10 cellular contexts compared by ENCODE assay signal in the genomic region with DNA sequence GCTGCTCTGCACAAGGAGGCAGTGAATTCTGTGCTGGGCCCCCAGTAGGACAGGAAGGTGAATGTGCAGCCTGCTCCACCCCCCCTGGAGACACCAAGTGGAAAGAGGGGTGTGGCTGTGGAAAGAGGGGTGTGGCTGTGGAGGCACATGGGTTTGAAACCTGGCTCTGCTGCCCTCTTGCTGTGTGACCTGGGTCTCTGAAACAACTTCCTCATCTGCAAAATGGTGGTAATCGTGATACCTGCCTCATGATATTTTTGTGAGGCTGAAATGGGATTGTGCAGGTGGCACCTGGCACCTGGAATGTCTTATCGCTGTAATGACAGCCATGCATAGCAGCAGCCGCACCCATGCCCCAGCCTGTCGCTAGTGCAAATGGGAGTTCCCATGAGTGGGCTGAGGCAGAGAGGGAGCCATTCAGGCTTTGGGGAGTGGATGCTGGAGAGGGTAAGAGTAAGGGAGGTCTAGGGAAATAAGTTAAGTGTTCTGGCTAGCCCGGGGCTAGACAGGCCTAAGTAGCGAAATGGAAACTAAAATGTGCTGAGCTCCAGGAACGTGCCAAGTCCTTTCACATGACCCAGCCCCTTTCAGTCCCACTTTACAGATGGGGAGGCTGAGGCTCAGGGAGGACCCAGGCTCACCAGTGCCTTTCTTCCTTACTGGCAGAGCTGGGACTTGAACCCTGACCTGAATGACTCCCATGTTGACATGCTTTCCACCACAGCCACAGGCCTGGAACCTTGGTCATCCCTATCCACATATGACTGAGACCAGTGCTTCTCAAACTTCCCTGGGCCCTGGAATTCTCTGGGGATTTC. TPM values are rescaled to one million over a fixed set of nuclear protein-coding genes. Genes with fewer than 3 reads are reported as not detected.
DNase-seq lines count a peak whose midpoint lies in the region; ATAC-seq, FAIRE-seq and TF ChIP-seq lines count a peak whose summit lies in the region.
"Had no signal": no experiment of that assay in that cellular context is flagged by ENCODE, and none has a peak within 500 bp of the region (broad histone marks: within the 10 kb centered on the region; RNA-seq: fewer than 3 reads in every experiment).

No MANE protein-coding gene starts in this region.

- H4K5ac ChIP-seq in H1 (ENCODE audit: insufficient read length, low read depth, low read length), result no peak overlapping the region

- no peak overlapping the region for H3K18ac ChIP-seq in H1 (ENCODE audit: extremely low read depth, low read length)

- TF ChIP-seq CTCF in liver (IDR thresholded peaks at IDR 0.05; ENCODE audit: low read depth, low read length, missing input control) (peak; percentile 5), HepG2 (CRISPR knock-in tag; IDR thresholded peaks at IDR 0.05) (no peak), H1 (IDR thresholded peaks at IDR 0.05; ENCODE audit: control extremely low read depth in 1 of 3, insufficient read depth in 1 of 3, low read depth in 1 of 3, low read length in 3 of 3) (peak in 1 of 3 experiments; percentile 11; a peak in 1 of 4 replicates), upper lobe of right lung (IDR thresholded peaks at IDR 0.05) (no peak)

- H3K4me2 ChIP-seq in HepG2 (ENCODE audit: low read depth, low read length), result no peak overlapping the region
- no peak overlapping the region for H3K4me2 ChIP-seq in H1 (ENCODE audit: insufficient read depth in 1 of 2, low read depth in 2 of 2, low read length in 2 of 2)

- no peaks in the 10 kb centered on the region for H3K79me2 ChIP-seq in HepG2 (ENCODE audit: insufficient read depth, low read length)
- H3K79me2 ChIP-seq in H1 (ENCODE audit: control insufficient read depth in 1 of 2, insufficient read depth in 2 of 2, low read length in 2 of 2), result no peaks in the 10 kb centered on the region

- TF ChIP-seq POLR2A in HepG2 (IDR thresholded peaks at IDR 0.05; ENCODE audit: insufficient read depth in 1 of 2, low read depth in 2 of 2, low read length in 2 of 2) (no peak), H1 (IDR thresholded peaks at IDR 0.05; ENCODE audit: control extremely low read depth in 1 of 2, low read depth in 2 of 2, low read length in 2 of 2) (no peak)

- no peak overlapping the region for H3K4me3 ChIP-seq in liver (ENCODE audit: low read depth in 1 of 3, low read length in 3 of 3)
- no peak overlapping the region for H3K4me3 ChIP-seq in HepG2 (replicated peaks in 1 of 3; ENCODE audit: insufficient read depth in 1 of 3, low read depth in 2 of 3, low read length in 3 of 3)
- no peak overlapping the region for H3K4me3 ChIP-seq in H1 (ENCODE audit: extremely low read depth in 1 of 4, insufficient read depth in 2 of 4, low read depth in 3 of 4, low read length in 4 of 4)
- no peak overlapping the region for H3K4me3 ChIP-seq in upper lobe of right lung
- H3K4me3 ChIP-seq: adrenal gland had no signal

- peak overlapping the region; percentile 97; the same call in 1 of the 2 replicates for H2BK15ac ChIP-seq in H1 (ENCODE audit: low read length)

- H2BK5ac ChIP-seq in H1 (ENCODE audit: low read depth, low read length), result peak overlapping the region; percentile 54; the same call in 1 of the 2 replicates

- DNase-seq in HepG2 (ENCODE audit: low spot score) (no peak), NOMO-1 treated with DMSO at 0.1 percent for 48 hours (lab: John Stamatoyannopoulos, UW; ENCODE audit: unreplicated experiment) (peak; percentile 22), H1 (ENCODE audit: low read depth in 1 of 2, low spot score in 2 of 2) (no peak), upper lobe of right lung (no peak), hippocampal formation (lab: John Stamatoyannopoulos, UW) (no peak), NCI-H1105 treated with DMSO at 0.1 percent for 48 hours (lab: John Stamatoyannopoulos, UW) (no peak), KG1 (lab: John Stamatoyannopoulos, UW) (no peak)
- DNase-seq: adrenal gland, NCI-H1436 had no signal

- intact Hi-C loops in HepG2 (cut with micrococcal nuclease; ENCODE audit: unreplicated experiment), result no loop called here
- intact Hi-C loops in upper lobe of right lung (cut with DNase I), result no loop called here

- peak in 1 of 2 donors; percentile 34 for TF ChIP-seq RAD21 in liver (IDR thresholded peaks at IDR 0.05)
- TF ChIP-seq RAD21 in HepG2 (CRISPR knock-in tag; IDR thresholded peaks at IDR 0.05), result no peak
- TF ChIP-seq RAD21 in H1 (IDR thresholded peaks at IDR 0.05 in 1 of 2, conservative IDR thresholded peaks at IDR 0.05 in 1 of 2; ENCODE audit: low read depth in 2 of 2, low read length in 2 of 2), result peak in 1 of 2 experiments; percentile 20; a peak in 3 of 4 replicates

- H3K9me3 ChIP-seq in liver (ENCODE audit: control insufficient read depth in 4 of 4, low read length in 3 of 4) (no peaks in the 10 kb centered on the region), HepG2 (ENCODE audit: low read length) (no peaks in the 10 kb centered on the region), H1 (ENCODE audit: insufficient read depth in 2 of 2, low read depth in 1 of 2, low read length in 1 of 2) (peaks cover 0 to 2% of the 10 kb centered on the region in 2 experiments; a peak in 1 of 4 replicates), upper lobe of right lung (no peaks in the 10 kb centered on the region)
- H3K9me3 ChIP-seq: adrenal gland had no signal

- POLR2A ChIA-PET in HepG2 (lab: Yijun Ruan, JAX), result no interaction called here
- POLR2A ChIA-PET in H1 (lab: Charles Lee; ENCODE audit: partially characterized antibody), result interaction anchor here (0.9 to 1.2 kb wide), 2 partner anchors 11 to 23 kb away, joined by 3 read pairs; no protein-coding TSS in a partner anchor

- H3K27ac ChIP-seq in liver (ENCODE audit: low read depth in 1 of 2, low read length in 2 of 2), result no peak overlapping the region
- no peak overlapping the region for H3K27ac ChIP-seq in HepG2 (ENCODE audit: extremely low read length, insufficient read depth, low read length)
- H3K27ac ChIP-seq in H1 (ENCODE audit: low read depth, low read length), result no peak overlapping the region
- no peak overlapping the region for H3K27ac ChIP-seq in upper lobe of right lung
- H3K27ac ChIP-seq: adrenal gland had no signal

- H4K20me1 ChIP-seq in HepG2 (ENCODE audit: insufficient read depth, low read length) (no peaks in the 10 kb centered on the region), H1 (replicated peaks in 1 of 2; ENCODE audit: control insufficient read depth in 1 of 2, insufficient read depth in 2 of 2, low read length in 2 of 2) (no peaks in the 10 kb centered on the region)

- H2BK120ac ChIP-seq in H1 (replicated peaks; ENCODE audit: low read depth, low read length), result no peak overlapping the region

- no peak overlapping the region; the same call in 1 of the 2 replicates for H2AK5ac ChIP-seq in H1 (ENCODE audit: low read depth, low read length)

- no peaks in the 10 kb centered on the region for H3K79me1 ChIP-seq in H1 (ENCODE audit: low read depth, low read length)

- no peak overlapping the region for H3K23ac ChIP-seq in H1 (ENCODE audit: insufficient read length)

- H3K36me3 ChIP-seq in liver (ENCODE audit: control insufficient read depth in 4 of 4, insufficient read depth in 3 of 4, low read depth in 1 of 4, low read length in 3 of 4), result no peaks in the 10 kb centered on the region
- H3K36me3 ChIP-seq in HepG2 (replicated peaks in 1 of 2; ENCODE audit: control insufficient read depth in 1 of 2, insufficient read depth in 2 of 2, low read length in 2 of 2), result no peaks in the 10 kb centered on the region
- H3K36me3 ChIP-seq in H1 (ENCODE audit: control insufficient read depth in 2 of 4, insufficient read depth in 4 of 4, low read length in 3 of 4), result no peaks in the 10 kb centered on the region
- H3K36me3 ChIP-seq in upper lobe of right lung, result no peaks in the 10 kb centered on the region
- H3K36me3 ChIP-seq: adrenal gland had no signal

- no peak overlapping the region for H3K9ac ChIP-seq in liver (ENCODE audit: low read depth in 1 of 2, low read length in 2 of 2)
- no peak overlapping the region for H3K9ac ChIP-seq in HepG2 (ENCODE audit: insufficient read depth, low read depth, low read length)
- H3K9ac ChIP-seq in H1 (replicated peaks in 1 of 4; ENCODE audit: extremely low read depth in 1 of 4, low read depth in 3 of 4, low read length in 3 of 4), result no peak overlapping the region

- no TSS peak for BruUV-seq in HepG2 (replicated peaks; lab: Mats Ljungman, UMichigan)

- TF ChIP-seq EP300 in HepG2 (IDR thresholded peaks at IDR 0.05; ENCODE audit: low read depth in 2 of 2, low read length in 2 of 2), result no peak
- no peak for TF ChIP-seq EP300 in HepG2 (CRISPR knock-in tag; IDR thresholded peaks at IDR 0.05; ENCODE audit: borderline replicate concordance)
- TF ChIP-seq EP300 in H1 (IDR thresholded peaks at IDR 0.05; ENCODE audit: borderline replicate concordance in 1 of 2, low read depth in 2 of 2, low read length in 2 of 2), result no peak

- H3K4me1 ChIP-seq in liver (ENCODE audit: control insufficient read depth in 4 of 4, insufficient read depth in 4 of 4, low read length in 3 of 4) (no peaks in the 10 kb centered on the region), HepG2 (ENCODE audit: insufficient read depth, low read length) (no peaks in the 10 kb centered on the region), H1 (replicated peaks in 1 of 4; ENCODE audit: control insufficient read depth in 3 of 4, insufficient read depth in 4 of 4, low read length in 3 of 4) (peaks cover 7 to 25% (median 9%) of the 10 kb centered on the region in 4 experiments), upper lobe of right lung (peaks cover 3% of the 10 kb centered on the region)
- H3K4me1 ChIP-seq: adrenal gland had no signal

- ATAC-seq in HepG2 (no peak), upper lobe of right lung (peak; percentile 10)

- H4K8ac ChIP-seq in H1 (ENCODE audit: extremely low read depth, insufficient read depth, low read length), result no peak overlapping the region; the same call in 1 of the 2 replicates

- in situ Hi-C loops in HepG2 (cut with HindIII; ENCODE audit: extremely low pct_ligation_motif_present, low pct_unique_long_range_greater_than_20kb), result no loop called here

- H3K14ac ChIP-seq in H1 (ENCODE audit: insufficient read length), result no peak overlapping the region

- H3K23me2 ChIP-seq in H1 (ENCODE audit: low read depth, low read length), result no peaks in the 10 kb centered on the region

- FAIRE-seq in HepG2 (lab: Jason Lieb, UNC), result no peak
- no peak for FAIRE-seq in H1 (lab: Jason Lieb, UNC)

- WGBS in liver, result 88% methylated on average over 7 of the region's 7 CpGs
- 61% methylated on average over 7 of the region's 7 CpGs for WGBS in HepG2 (ENCODE audit: low lambda C conversion rate)
- 93% methylated on average over 7 of the region's 7 CpGs; no CpG with 5 or more reads in 1 of the 2 experiments for WGBS in H1 (ENCODE audit: extremely low coverage in 1 of 2, insufficient coverage in 1 of 2, insufficient read length in 1 of 2, insufficient replicate concordance in 2 of 2, low coverage in 1 of 2, low lambda C conversion rate in 2 of 2, missing lambda C conversion rate in 1 of 2), 2 experiments

- H2BK20ac ChIP-seq in H1 (ENCODE audit: low read length), result 0 out of 2 replicates have a peak overlapping the region, but pooled peaks have one; percentile 80

- CTCF ChIA-PET in HepG2 (lab: Yijun Ruan, JAX; ENCODE audit: low intra/inter-chr PET ratio, low total read pairs) (no interaction called here), H1 (lab: Charles Lee; ENCODE audit: partially characterized antibody) (interaction anchor here (0.7 to 5.5 kb wide), 11 partner anchors 11 to 161 kb away, joined by 3 to 63 read pairs (median 5); no protein-coding TSS in a partner anchor)

- 0 out of 2 replicates have a peak overlapping the region, but pooled peaks have one; percentile 29 for H2BK12ac ChIP-seq in H1 (ENCODE audit: low read depth, low read length)

- no peaks in the 10 kb centered on the region for H3K27me3 ChIP-seq in liver (ENCODE audit: control insufficient read depth in 4 of 4, insufficient read depth in 4 of 4, low read length in 3 of 4)
- H3K27me3 ChIP-seq in HepG2 (ENCODE audit: control insufficient read depth in 1 of 2, insufficient read depth in 2 of 2, low read length in 2 of 2), result peaks cover 4 to 8% of the 10 kb centered on the region in 2 experiments; a peak in 3 of 5 replicates
- H3K27me3 ChIP-seq in H1 (replicated peaks in 1 of 4; ENCODE audit: control insufficient read depth in 3 of 4, extremely low read depth in 1 of 4, insufficient read depth in 3 of 4, low read length in 3 of 4), result no peaks in the 10 kb centered on the region; a peak in 1 of 7 replicates
- H3K27me3 ChIP-seq in upper lobe of right lung, result no peaks in the 10 kb centered on the region
- H3K27me3 ChIP-seq: adrenal gland had no signal

- H2AFZ ChIP-seq in HepG2 (ENCODE audit: low read length) (no peak overlapping the region), H1 (ENCODE audit: low read length) (no peak overlapping the region)

- H3K4ac ChIP-seq in H1 (replicated peaks; ENCODE audit: insufficient read length, low read depth, low read length), result no peak overlapping the region

- H3K56ac ChIP-seq in H1 (replicated peaks; ENCODE audit: insufficient read length, low read depth, low read length), result no peak overlapping the region

- peak overlapping the region; percentile 6 for H4K91ac ChIP-seq in H1 (replicated peaks; ENCODE audit: insufficient read length, low read length)

RNA-seq across cellular contexts. Expression of a gene that starts 35.0 kb away (rescaled TPM):
- total RNA-seq in liver (under 1 TPM in 1 of 2 donors, not detected in 1; under 0.01 TPM), HepG2 (2016; rRNA removed; fragmentation: Illumina TruSeq; extraction: Trizol) (not detected in 2 replicates), upper lobe of right lung (0.52 TPM)
- polyA plus RNA-seq in liver (under 1 TPM in 1 of 2 donors, not detected in 1; 0.07 TPM), HepG2 (2011; rRNA removed) (not detected in 2 replicates), H1 (2011; rRNA removed) (0.71 and 1.4 TPM in 2 replicates)
- total RNA-seq in HepG2 (2016; cell fraction: cytosol; rRNA removed; fragmentation: Illumina TruSeq; extraction: Trizol; ENCODE audit: low read depth), result not detected in 2 replicates
- not detected in 2 replicates for total RNA-seq in HepG2 (2016; cell fraction: insoluble cytoplasmic fraction; rRNA removed; fragmentation: Illumina TruSeq; extraction: Trizol)
- total RNA-seq in HepG2 (2016; cell fraction: membrane; rRNA removed; fragmentation: Illumina TruSeq; extraction: Trizol), result not detected in 2 replicates
- not detected in 2 replicates for total RNA-seq in HepG2 (2016; cell fraction: nucleus; rRNA removed; fragmentation: Illumina TruSeq; extraction: Trizol)
- not detected in 2 replicates for polyA plus RNA-seq in HepG2 (2011; cell fraction: cytosol; rRNA removed)
- not detected in 2 replicates for polyA plus RNA-seq in HepG2 (2011; cell fraction: nucleus; rRNA removed)
- polyA plus RNA-seq in HepG2 (2012), result not detected in 2 replicates
- polyA plus RNA-seq in HepG2 (2016; cell fraction: cytosol; fragmentation: Illumina TruSeq; extraction: Trizol; ENCODE audit: low read depth), result not detected in 2 replicates
- not detected in 2 replicates for polyA plus RNA-seq in HepG2 (2016; cell fraction: insoluble cytoplasmic fraction; fragmentation: Illumina TruSeq; extraction: Trizol; ENCODE audit: low read depth)
- polyA plus RNA-seq in HepG2 (2016; cell fraction: membrane; fragmentation: Illumina TruSeq; extraction: Trizol; ENCODE audit: low read depth), result not detected in 2 replicates
- polyA plus RNA-seq in HepG2 (2016; cell fraction: nucleus; fragmentation: Illumina TruSeq; extraction: Trizol; ENCODE audit: insufficient read depth, low read depth), result not detected in 2 replicates
- polyA minus RNA-seq in HepG2 (2011; rRNA and poly(A)+ RNA removed; ENCODE audit: low replicate concordance), result not detected in 2 replicates
- not detected in 2 replicates for polyA minus RNA-seq in HepG2 (2011; cell fraction: cytosol; rRNA and poly(A)+ RNA removed)
- polyA minus RNA-seq in HepG2 (2011; cell fraction: nucleus; rRNA and poly(A)+ RNA removed), result not detected in 2 replicates
- 0.48 and 0.73 TPM in 2 replicates for total RNA-seq in H1 (2021; fragmentation: NEBNext Ultra II Directional; extraction: Animal tissue kit (Norgen Biotek cat#: 25700))
- 0.93 TPM for polyA plus RNA-seq in H1 (2011; cell fraction: cytosol; rRNA removed)
- 1.3 TPM for polyA plus RNA-seq in H1 (2011; cell fraction: nucleus; rRNA removed)
- polyA plus RNA-seq in H1 (2012, experiment 1 of 2), result 0.64 to 1.1 TPM (median 0.87 TPM) in 4 replicates
- polyA plus RNA-seq in H1 (2012, experiment 2 of 2), result 0.84 TPM
- 0.51 TPM for polyA plus RNA-seq in H1 (2013, experiment 1 of 2)
- 0.61 TPM for polyA plus RNA-seq in H1 (2013, experiment 2 of 2)
- polyA minus RNA-seq in H1 (2011; rRNA and poly(A)+ RNA removed), result 0.76 and 1.7 TPM in 2 replicates
- polyA minus RNA-seq in H1 (2011; cell fraction: cytosol; rRNA and poly(A)+ RNA removed), result 0.51 TPM
- polyA minus RNA-seq in H1 (2011; cell fraction: nucleus; rRNA and poly(A)+ RNA removed), result 1.4 TPM
